ENCODE assay signal across 10 cellular contexts in the genomic region with DNA sequence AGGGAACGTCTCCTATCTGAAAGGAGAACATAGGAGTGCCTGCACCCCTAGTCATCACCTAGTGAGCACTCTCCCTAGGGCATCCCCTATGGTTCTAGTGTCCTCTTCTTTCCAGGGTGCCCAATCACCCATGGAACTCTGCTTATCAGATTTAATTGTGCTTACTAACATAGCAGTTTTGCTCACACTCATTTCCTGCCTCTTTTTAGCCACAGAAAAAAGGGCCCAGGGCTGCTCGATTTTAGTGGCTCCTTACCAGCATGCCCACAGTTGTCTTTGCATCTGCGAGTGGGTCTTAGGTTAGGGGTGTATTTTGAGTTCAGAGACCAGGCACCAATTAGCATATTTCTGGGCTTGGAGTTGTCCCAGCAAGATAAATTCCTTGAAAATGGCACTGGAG.
DNase-seq lines count a peak whose midpoint lies in the region; ATAC-seq lines count a peak whose summit lies in the region.
"Had no signal": no experiment of that assay in that cellular context is flagged by ENCODE, and none has a peak within 500 bp of the region (broad histone marks: within the 10 kb centered on the region; RNA-seq: fewer than 3 reads in every experiment).

No MANE protein-coding gene starts in this region.

- peak overlapping the region; percentile 61 to 92 for H3K4me3 ChIP-seq in CD4-positive, alpha-beta memory T cell (ENCODE audit: low read length in 2 of 2)
- peak overlapping the region; percentile 78 for H3K4me3 ChIP-seq in effector memory CD4-positive, alpha-beta T cell (ENCODE audit: insufficient read depth, low read depth, low read length, poor library complexity, severe bottlenecking)
- H3K4me3 ChIP-seq: SK-N-MC had no signal

- H3K4me3 Mint-ChIP-seq in CD4-positive, alpha-beta memory T cell, result peak overlapping the region; percentile 92 to 97 (median 94)

- intact Hi-C loops in CD4-positive, alpha-beta memory T cell (cut with micrococcal nuclease), result no loop called here

- H3K36me3 ChIP-seq in CD4-positive, alpha-beta memory T cell (ENCODE audit: insufficient read depth, low read length), result no peaks in the 10 kb centered on the region
- H3K36me3 ChIP-seq in effector memory CD4-positive, alpha-beta T cell (ENCODE audit: control insufficient read depth, insufficient read depth, low read length), result no peaks in the 10 kb centered on the region
- H3K36me3 ChIP-seq: heart right ventricle had no signal

- H3K27ac Mint-ChIP-seq in CD4-positive, alpha-beta memory T cell, result peak overlapping the region; percentile 91 to 99 (median 96)

- no peaks in the 10 kb centered on the region for H3K9me3 Mint-ChIP-seq in CD4-positive, alpha-beta memory T cell

- peak overlapping the region; percentile 69 for H3K27ac ChIP-seq in CD4-positive, alpha-beta memory T cell (ENCODE audit: low read depth, low read length)
- H3K27ac ChIP-seq in effector memory CD4-positive, alpha-beta T cell (ENCODE audit: insufficient read depth, low read length, poor library complexity, severe bottlenecking), result peak overlapping the region; percentile 81
- H3K27ac ChIP-seq: SK-N-MC had no signal

- H3K27me3 ChIP-seq in CD4-positive, alpha-beta memory T cell (ENCODE audit: insufficient read depth, low read length), result no peaks in the 10 kb centered on the region
- no peaks in the 10 kb centered on the region for H3K27me3 ChIP-seq in effector memory CD4-positive, alpha-beta T cell (replicated peaks; ENCODE audit: control insufficient read depth, insufficient read depth, low read length, poor library complexity, severe bottlenecking)
- H3K27me3 ChIP-seq: heart right ventricle had no signal

- H3K36me3 Mint-ChIP-seq in CD4-positive, alpha-beta memory T cell, result peaks cover 15 to 24% of the 10 kb centered on the region in 2 donors

- ATAC-seq in GM19351 (IDR thresholded peaks at IDR 0.05; ENCODE audit: unreplicated experiment) (peak; percentile 13), GM19452 (IDR thresholded peaks at IDR 0.05; ENCODE audit: unreplicated experiment) (no peak)

- H3K4me1 Mint-ChIP-seq in CD4-positive, alpha-beta memory T cell, result peaks cover 36 to 82% (median 49%) of the 10 kb centered on the region in 4 donors

- H3K27me3 Mint-ChIP-seq in CD4-positive, alpha-beta memory T cell, result no peaks in the 10 kb centered on the region

- POLR2A ChIA-PET in CD4-positive, alpha-beta memory T cell (lab: Charles Lee; ENCODE audit: partially characterized antibody), result interaction anchor here (1.9 kb wide), 1 partner anchor 9 kb away, joined by 4 read pairs; no protein-coding TSS in a partner anchor

- no peaks in the 10 kb centered on the region for H3K9me3 ChIP-seq in CD4-positive, alpha-beta memory T cell (ENCODE audit: control insufficient read depth in 1 of 2, low read length in 2 of 2)
- no peaks in the 10 kb centered on the region for H3K9me3 ChIP-seq in effector memory CD4-positive, alpha-beta T cell (ENCODE audit: control insufficient read depth, low read length)

- peak in 3 of 5 donors; percentile 5 to 41 (median 10) for DNase-seq in CD4-positive, alpha-beta memory T cell
- DNase-seq in OCI-M1 (lab: John Stamatoyannopoulos, UW) (peak; percentile 36), ureter (ENCODE audit: low spot score) (no peak), 8988T (no peak), HUDEP-2 (lab: John Stamatoyannopoulos, UW; ENCODE audit: unreplicated experiment in 76 of 76) (no peak)
- DNase-seq in effector memory CD4-positive, alpha-beta T cell, result no peak
- DNase-seq: heart right ventricle had no signal

- peaks cover 59% of the 10 kb centered on the region for H3K4me1 ChIP-seq in CD4-positive, alpha-beta memory T cell (ENCODE audit: insufficient read depth, low read length)
- H3K4me1 ChIP-seq in effector memory CD4-positive, alpha-beta T cell (ENCODE audit: control insufficient read depth, insufficient read depth, low read length, poor library complexity, severe bottlenecking), result peaks cover 19% of the 10 kb centered on the region

- CTCF ChIA-PET in CD4-positive, alpha-beta memory T cell (lab: Charles Lee; ENCODE audit: partially characterized antibody), result interaction anchor here (0.8 to 1.1 kb wide), 2 partner anchors 45 to 47 kb away, joined by 3 read pairs; no protein-coding TSS in a partner anchor

Comparison
In these comparisons a context has a peak if more than half of its experiments do, and no peak if none do; other contexts are left out.
1. DNase-seq: peak in CD4-positive, alpha-beta memory T cell (3 of 5) and OCI-M1 (single experiment); none in effector memory CD4-positive, alpha-beta T cell (0 of 3), ureter (single experiment), 8988T (single experiment) and HUDEP-2 (0 of 76).